1 cellular context compared by ENCODE assay signal in the genomic region with DNA sequence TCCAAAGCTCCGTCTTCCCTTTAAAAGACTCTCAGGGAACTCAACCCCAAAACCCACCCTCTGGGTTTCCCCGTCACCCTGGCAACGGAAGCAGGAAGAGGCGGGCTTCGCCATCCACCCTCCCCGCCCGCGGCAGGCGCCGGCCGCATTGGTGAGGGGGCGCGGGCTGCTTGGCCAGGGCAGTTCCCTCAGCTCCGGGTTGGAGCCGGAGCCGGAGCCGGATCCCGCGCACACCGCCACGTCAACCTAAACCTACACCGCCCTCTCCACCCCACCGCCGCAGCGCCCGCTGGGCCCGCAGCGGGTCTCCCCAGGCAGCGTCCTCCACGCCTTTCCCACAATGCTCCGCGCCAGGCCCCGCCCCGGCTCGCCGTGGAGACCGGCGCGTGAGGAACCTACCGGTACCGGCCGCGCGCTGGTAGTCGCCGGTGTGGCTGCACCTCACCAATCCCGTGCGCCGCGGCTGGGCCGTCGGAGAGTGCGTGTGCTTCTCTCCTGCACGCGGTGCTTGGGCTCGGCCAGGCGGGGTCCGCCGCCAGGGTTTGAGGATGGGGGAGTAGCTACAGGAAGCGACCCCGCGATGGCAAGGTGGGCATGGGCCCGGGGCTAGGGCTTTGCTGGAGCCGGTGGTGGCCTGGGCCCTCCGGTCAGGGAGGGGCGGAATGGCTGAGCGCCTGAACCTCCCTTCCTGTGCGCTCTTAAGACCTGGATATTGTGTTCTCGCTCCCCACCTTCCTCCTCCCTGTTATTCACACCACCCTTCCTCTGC.
TF ChIP-seq lines count a peak whose summit lies in the region.

A gene with protein sequence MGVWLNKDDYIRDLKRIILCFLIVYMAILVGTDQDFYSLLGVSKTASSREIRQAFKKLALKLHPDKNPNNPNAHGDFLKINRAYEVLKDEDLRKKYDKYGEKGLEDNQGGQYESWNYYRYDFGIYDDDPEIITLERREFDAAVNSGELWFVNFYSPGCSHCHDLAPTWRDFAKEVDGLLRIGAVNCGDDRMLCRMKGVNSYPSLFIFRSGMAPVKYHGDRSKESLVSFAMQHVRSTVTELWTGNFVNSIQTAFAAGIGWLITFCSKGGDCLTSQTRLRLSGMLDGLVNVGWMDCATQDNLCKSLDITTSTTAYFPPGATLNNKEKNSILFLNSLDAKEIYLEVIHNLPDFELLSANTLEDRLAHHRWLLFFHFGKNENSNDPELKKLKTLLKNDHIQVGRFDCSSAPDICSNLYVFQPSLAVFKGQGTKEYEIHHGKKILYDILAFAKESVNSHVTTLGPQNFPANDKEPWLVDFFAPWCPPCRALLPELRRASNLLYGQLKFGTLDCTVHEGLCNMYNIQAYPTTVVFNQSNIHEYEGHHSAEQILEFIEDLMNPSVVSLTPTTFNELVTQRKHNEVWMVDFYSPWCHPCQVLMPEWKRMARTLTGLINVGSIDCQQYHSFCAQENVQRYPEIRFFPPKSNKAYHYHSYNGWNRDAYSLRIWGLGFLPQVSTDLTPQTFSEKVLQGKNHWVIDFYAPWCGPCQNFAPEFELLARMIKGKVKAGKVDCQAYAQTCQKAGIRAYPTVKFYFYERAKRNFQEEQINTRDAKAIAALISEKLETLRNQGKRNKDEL (plus strand): TSS at position 362 of the 769 bp plus-strand sequence. CDS start 1,830 bp downstream, outside the sequence.

TF ChIP-seq in K562, 482 proteins besides CTCF, POLR2A, EP300 and RAD21 (continued from another document and continues in another):
- TF ChIP-seq NFYB (IDR thresholded peaks at IDR 0.05; ENCODE audit: extremely low read depth, insufficient read length) (no peak), ZNF668 (CRISPR knock-in tag; IDR thresholded peaks at IDR 0.05) (no peak), PML (IDR thresholded peaks at IDR 0.05; ENCODE audit: low read length) (peak; percentile 74), THRAP3 (IDR thresholded peaks at IDR 0.05; ENCODE audit: borderline replicate concordance) (no peak), MYC (IDR thresholded peaks at IDR 0.05; ENCODE audit: low read depth, low read length) (peak; percentile 86), MYC (CRISPR knock-in tag; IDR thresholded peaks at IDR 0.05; ENCODE audit: borderline replicate concordance, low read depth) (no peak), STAT5A (IDR thresholded peaks at IDR 0.05; ENCODE audit: borderline replicate concordance, low read length) (no peak), MAFF (IDR thresholded peaks at IDR 0.05; ENCODE audit: low read length) (no peak), CXXC5 (CRISPR knock-in tag; IDR thresholded peaks at IDR 0.05) (peak; percentile 93), SMAD3 (CRISPR knock-in tag; conservative IDR thresholded peaks at IDR 0.05) (no peak), ZNF699 (CRISPR knock-in tag; IDR thresholded peaks at IDR 0.05; ENCODE audit: insufficient replicate concordance) (no peak), TCF7 (IDR thresholded peaks at IDR 0.05; ENCODE audit: borderline replicate concordance) (no peak), TOE1 (IDR thresholded peaks at IDR 0.05; ENCODE audit: borderline replicate concordance) (no peak), TOE1 (CRISPR knock-in tag; IDR thresholded peaks at IDR 0.05; ENCODE audit: borderline replicate concordance, low read depth) (no peak), RB1 (IDR thresholded peaks at IDR 0.05; ENCODE audit: low read depth) (peak; percentile 88), CBX1 (IDR thresholded peaks at IDR 0.05; ENCODE audit: low read depth) (peak; percentile 93), ZBTB7A (IDR thresholded peaks at IDR 0.05; ENCODE audit: borderline replicate concordance, control insufficient read depth, low read depth, low read length) (peak; percentile 73; the same call in 1 of the 2 replicates), CBX5 (IDR thresholded peaks at IDR 0.05; ENCODE audit: borderline replicate concordance, low read depth) (no peak), YY1 (IDR thresholded peaks at IDR 0.05; ENCODE audit: borderline replicate concordance in 1 of 3, control insufficient read depth in 1 of 3, extremely low read depth in 1 of 3, insufficient read depth in 3 of 3, insufficient read length in 1 of 3, insufficient replicate concordance in 2 of 3, low read depth in 1 of 3, low read length in 2 of 3) (peak in 2 of 3 experiments; percentile 32 to 55), STAT5B (CRISPR knock-in tag; IDR thresholded peaks at IDR 0.05) (no peak), RFX7 (CRISPR knock-in tag; IDR thresholded peaks at IDR 0.05) (no peak), FOXJ3 (CRISPR knock-in tag; IDR thresholded peaks at IDR 0.05) (no peak), NR4A1 (CRISPR knock-in tag; IDR thresholded peaks at IDR 0.05) (no peak), NR4A1 (tag; IDR thresholded peaks at IDR 0.05) (0 out of 2 replicates have a peak, but pooled peaks have one; percentile 61), MXI1 (IDR thresholded peaks at IDR 0.05; ENCODE audit: low read depth, low read length) (peak; percentile 67; the same call in 1 of the 2 replicates), FOXJ2 (tag; IDR thresholded peaks at IDR 0.05) (no peak), CEBPB (tag; IDR thresholded peaks at IDR 0.05) (no peak), KLF1 (tag; IDR thresholded peaks at IDR 0.05) (no peak; the same call in 1 of the 2 replicates), RNF2 (IDR thresholded peaks at IDR 0.05) (0 out of 2 replicates have a peak, but pooled peaks have one; percentile 52), TCFL5 (CRISPR knock-in tag; conservative IDR thresholded peaks at IDR 0.05) (no peak), ZBTB1 (CRISPR knock-in tag; IDR thresholded peaks at IDR 0.05; ENCODE audit: borderline replicate concordance, low read depth) (peak; percentile 100), MECOM (CRISPR knock-in tag; IDR thresholded peaks at IDR 0.05) (no peak), BDP1 (IDR thresholded peaks at IDR 0.05; ENCODE audit: insufficient read depth, insufficient read length) (no peak), SMAD2 (IDR thresholded peaks at IDR 0.05; ENCODE audit: low read depth, low read length) (no peak), FOXK2 (conservative IDR thresholded peaks at IDR 0.05 in 1 of 2, IDR thresholded peaks at IDR 0.05 in 1 of 2; ENCODE audit: low read depth in 2 of 2) (no peak), TRIM28 (IDR thresholded peaks at IDR 0.05) (no peak), ZNF436 (CRISPR knock-in tag; IDR thresholded peaks at IDR 0.05) (no peak), POU5F1 (IDR thresholded peaks at IDR 0.05; ENCODE audit: borderline replicate concordance, low read depth, low read length, partially characterized antibody) (no peak), ZNF780A (CRISPR knock-in tag; IDR thresholded peaks at IDR 0.05) (no peak), ZNF830 (CRISPR knock-in tag; IDR thresholded peaks at IDR 0.05) (0 out of 2 replicates have a peak, but pooled peaks have one; percentile 80)
- TF ChIP-seq, protein P1, sequence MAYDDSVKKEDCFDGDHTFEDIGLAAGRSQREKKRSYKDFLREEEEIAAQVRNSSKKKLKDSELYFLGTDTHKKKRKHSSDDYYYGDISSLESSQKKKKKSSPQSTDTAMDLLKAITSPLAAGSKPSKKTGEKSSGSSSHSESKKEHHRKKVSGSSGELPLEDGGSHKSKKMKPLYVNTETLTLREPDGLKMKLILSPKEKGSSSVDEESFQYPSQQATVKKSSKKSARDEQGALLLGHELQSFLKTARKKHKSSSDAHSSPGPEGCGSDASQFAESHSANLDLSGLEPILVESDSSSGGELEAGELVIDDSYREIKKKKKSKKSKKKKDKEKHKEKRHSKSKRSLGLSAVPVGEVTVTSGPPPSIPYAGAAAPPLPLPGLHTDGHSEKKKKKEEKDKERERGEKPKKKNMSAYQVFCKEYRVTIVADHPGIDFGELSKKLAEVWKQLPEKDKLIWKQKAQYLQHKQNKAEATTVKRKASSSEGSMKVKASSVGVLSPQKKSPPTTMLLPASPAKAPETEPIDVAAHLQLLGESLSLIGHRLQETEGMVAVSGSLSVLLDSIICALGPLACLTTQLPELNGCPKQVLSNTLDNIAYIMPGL (CRISPR knock-in tag; IDR thresholded peaks at IDR 0.05): no peak
- TF ChIP-seq, protein P2, sequence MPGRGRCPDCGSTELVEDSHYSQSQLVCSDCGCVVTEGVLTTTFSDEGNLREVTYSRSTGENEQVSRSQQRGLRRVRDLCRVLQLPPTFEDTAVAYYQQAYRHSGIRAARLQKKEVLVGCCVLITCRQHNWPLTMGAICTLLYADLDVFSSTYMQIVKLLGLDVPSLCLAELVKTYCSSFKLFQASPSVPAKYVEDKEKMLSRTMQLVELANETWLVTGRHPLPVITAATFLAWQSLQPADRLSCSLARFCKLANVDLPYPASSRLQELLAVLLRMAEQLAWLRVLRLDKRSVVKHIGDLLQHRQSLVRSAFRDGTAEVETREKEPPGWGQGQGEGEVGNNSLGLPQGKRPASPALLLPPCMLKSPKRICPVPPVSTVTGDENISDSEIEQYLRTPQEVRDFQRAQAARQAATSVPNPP (IDR thresholded peaks at IDR 0.05; ENCODE audit: borderline replicate concordance, insufficient read depth, insufficient read length): no peak
- TF ChIP-seq, protein P3, sequence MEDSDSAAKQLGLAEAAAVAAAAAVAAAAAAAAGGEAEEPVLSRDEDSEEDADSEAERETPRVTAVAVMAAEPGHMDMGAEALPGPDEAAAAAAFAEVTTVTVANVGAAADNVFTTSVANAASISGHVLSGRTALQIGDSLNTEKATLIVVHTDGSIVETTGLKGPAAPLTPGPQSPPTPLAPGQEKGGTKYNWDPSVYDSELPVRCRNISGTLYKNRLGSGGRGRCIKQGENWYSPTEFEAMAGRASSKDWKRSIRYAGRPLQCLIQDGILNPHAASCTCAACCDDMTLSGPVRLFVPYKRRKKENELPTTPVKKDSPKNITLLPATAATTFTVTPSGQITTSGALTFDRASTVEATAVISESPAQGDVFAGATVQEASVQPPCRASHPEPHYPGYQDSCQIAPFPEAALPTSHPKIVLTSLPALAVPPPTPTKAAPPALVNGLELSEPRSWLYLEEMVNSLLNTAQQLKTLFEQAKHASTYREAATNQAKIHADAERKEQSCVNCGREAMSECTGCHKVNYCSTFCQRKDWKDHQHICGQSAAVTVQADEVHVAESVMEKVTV (CRISPR knock-in tag; IDR thresholded peaks at IDR 0.05): no peak
- TF ChIP-seq, protein P4, sequence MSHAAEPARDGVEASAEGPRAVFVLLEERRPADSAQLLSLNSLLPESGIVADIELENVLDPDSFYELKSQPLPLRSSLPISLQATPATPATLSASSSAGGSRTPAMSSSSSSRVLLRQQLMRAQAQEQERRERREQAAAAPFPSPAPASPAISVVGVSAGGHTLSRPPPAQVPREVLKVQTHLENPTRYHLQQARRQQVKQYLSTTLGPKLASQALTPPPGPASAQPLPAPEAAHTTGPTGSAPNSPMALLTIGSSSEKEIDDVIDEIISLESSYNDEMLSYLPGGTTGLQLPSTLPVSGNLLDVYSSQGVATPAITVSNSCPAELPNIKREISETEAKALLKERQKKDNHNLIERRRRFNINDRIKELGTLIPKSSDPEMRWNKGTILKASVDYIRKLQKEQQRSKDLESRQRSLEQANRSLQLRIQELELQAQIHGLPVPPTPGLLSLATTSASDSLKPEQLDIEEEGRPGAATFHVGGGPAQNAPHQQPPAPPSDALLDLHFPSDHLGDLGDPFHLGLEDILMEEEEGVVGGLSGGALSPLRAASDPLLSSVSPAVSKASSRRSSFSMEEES (CRISPR knock-in tag; IDR thresholded peaks at IDR 0.05): no peak
- TF ChIP-seq, protein P5, sequence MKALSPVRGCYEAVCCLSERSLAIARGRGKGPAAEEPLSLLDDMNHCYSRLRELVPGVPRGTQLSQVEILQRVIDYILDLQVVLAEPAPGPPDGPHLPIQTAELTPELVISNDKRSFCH (CRISPR knock-in tag; IDR thresholded peaks at IDR 0.05): no peak
- TF ChIP-seq, protein P5 (tag; IDR thresholded peaks at IDR 0.05): peak; percentile 69
- TF ChIP-seq, protein P6, sequence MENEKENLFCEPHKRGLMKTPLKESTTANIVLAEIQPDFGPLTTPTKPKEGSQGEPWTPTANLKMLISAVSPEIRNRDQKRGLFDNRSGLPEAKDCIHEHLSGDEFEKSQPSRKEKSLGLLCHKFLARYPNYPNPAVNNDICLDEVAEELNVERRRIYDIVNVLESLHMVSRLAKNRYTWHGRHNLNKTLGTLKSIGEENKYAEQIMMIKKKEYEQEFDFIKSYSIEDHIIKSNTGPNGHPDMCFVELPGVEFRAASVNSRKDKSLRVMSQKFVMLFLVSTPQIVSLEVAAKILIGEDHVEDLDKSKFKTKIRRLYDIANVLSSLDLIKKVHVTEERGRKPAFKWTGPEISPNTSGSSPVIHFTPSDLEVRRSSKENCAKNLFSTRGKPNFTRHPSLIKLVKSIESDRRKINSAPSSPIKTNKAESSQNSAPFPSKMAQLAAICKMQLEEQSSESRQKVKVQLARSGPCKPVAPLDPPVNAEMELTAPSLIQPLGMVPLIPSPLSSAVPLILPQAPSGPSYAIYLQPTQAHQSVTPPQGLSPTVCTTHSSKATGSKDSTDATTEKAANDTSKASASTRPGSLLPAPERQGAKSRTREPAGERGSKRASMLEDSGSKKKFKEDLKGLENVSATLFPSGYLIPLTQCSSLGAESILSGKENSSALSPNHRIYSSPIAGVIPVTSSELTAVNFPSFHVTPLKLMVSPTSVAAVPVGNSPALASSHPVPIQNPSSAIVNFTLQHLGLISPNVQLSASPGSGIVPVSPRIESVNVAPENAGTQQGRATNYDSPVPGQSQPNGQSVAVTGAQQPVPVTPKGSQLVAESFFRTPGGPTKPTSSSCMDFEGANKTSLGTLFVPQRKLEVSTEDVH (IDR thresholded peaks at IDR 0.05; ENCODE audit: low read depth, partially characterized antibody): peak; percentile 21
- TF ChIP-seq, protein P7, sequence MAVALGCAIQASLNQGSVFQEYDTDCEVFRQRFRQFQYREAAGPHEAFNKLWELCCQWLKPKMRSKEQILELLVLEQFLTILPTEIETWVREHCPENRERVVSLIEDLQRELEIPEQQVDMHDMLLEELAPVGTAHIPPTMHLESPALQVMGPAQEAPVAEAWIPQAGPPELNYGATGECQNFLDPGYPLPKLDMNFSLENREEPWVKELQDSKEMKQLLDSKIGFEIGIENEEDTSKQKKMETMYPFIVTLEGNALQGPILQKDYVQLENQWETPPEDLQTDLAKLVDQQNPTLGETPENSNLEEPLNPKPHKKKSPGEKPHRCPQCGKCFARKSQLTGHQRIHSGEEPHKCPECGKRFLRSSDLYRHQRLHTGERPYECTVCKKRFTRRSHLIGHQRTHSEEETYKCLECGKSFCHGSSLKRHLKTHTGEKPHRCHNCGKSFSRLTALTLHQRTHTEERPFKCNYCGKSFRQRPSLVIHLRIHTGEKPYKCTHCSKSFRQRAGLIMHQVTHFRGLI (CRISPR knock-in tag; IDR thresholded peaks at IDR 0.05): no peak
- TF ChIP-seq, protein P8, sequence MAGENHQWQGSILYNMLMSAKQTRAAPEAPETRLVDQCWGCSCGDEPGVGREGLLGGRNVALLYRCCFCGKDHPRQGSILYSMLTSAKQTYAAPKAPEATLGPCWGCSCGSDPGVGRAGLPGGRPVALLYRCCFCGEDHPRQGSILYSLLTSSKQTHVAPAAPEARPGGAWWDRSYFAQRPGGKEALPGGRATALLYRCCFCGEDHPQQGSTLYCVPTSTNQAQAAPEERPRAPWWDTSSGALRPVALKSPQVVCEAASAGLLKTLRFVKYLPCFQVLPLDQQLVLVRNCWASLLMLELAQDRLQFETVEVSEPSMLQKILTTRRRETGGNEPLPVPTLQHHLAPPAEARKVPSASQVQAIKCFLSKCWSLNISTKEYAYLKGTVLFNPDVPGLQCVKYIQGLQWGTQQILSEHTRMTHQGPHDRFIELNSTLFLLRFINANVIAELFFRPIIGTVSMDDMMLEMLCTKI (IDR thresholded peaks at IDR 0.05; ENCODE audit: partially characterized antibody): no peak
- TF ChIP-seq, protein P9, sequence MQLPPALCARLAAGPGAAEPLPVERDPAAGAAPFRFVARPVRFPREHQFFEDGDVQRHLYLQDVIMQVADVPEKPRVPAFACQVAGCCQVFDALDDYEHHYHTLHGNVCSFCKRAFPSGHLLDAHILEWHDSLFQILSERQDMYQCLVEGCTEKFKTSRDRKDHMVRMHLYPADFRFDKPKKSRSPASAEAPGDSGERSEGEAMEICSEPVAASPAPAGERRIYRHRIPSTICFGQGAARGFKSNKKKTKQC (CRISPR knock-in tag; IDR thresholded peaks at IDR 0.05): peak; percentile 85
